1 cellular context compared by ENCODE assay signal in genomic region chr14:21475767-21476525, GRCh38.
TF ChIP-seq lines count a peak whose summit lies in the region.

No MANE protein-coding gene starts in this region.

TF ChIP-seq in HepG2, 621 proteins besides CTCF, POLR2A, EP300 and RAD21 (continued from another document and continues in another):
- 0 out of 2 replicates have a peak, but pooled peaks have one; percentile 34 for TF ChIP-seq ATF6 (CRISPR knock-in tag; conservative IDR thresholded peaks at IDR 0.05)
- TF ChIP-seq ZBTB26 (CRISPR knock-in tag; IDR thresholded peaks at IDR 0.05; ENCODE audit: borderline replicate concordance), result no peak
- no peak for TF ChIP-seq ARID5B (CRISPR knock-in tag; IDR thresholded peaks at IDR 0.05)
- TF ChIP-seq RXRB (CRISPR knock-in tag; IDR thresholded peaks at IDR 0.05; ENCODE audit: borderline replicate concordance), result no peak
- peak; percentile 22; the same call in 1 of the 2 replicates for TF ChIP-seq GATA4 (IDR thresholded peaks at IDR 0.05; ENCODE audit: borderline replicate concordance, low read depth)
- TF ChIP-seq IRF2 (CRISPR knock-in tag; IDR thresholded peaks at IDR 0.05), result peak; percentile 45; the same call in 1 of the 2 replicates
- TF ChIP-seq SCMH1 (CRISPR knock-in tag; IDR thresholded peaks at IDR 0.05; ENCODE audit: borderline replicate concordance), result no peak
- TF ChIP-seq CREM (IDR thresholded peaks at IDR 0.05), result no peak
- TF ChIP-seq CREM (CRISPR knock-in tag; IDR thresholded peaks at IDR 0.05), result no peak
- TF ChIP-seq ZNF260 (CRISPR knock-in tag; IDR thresholded peaks at IDR 0.05; ENCODE audit: borderline replicate concordance, low read depth), result no peak
- TF ChIP-seq TEF (CRISPR knock-in tag; IDR thresholded peaks at IDR 0.05), result no peak
- TF ChIP-seq CHD4 (IDR thresholded peaks at IDR 0.05; ENCODE audit: borderline replicate concordance, low read length), result no peak
- TF ChIP-seq ZBTB1 (CRISPR knock-in tag; IDR thresholded peaks at IDR 0.05; ENCODE audit: borderline replicate concordance), result no peak
- no peak for TF ChIP-seq YY1 (IDR thresholded peaks at IDR 0.05; ENCODE audit: insufficient read depth, insufficient replicate concordance, low read depth, low read length)
- no peak for TF ChIP-seq ZMYM4 (CRISPR knock-in tag; IDR thresholded peaks at IDR 0.05)
- TF ChIP-seq MLX (CRISPR knock-in tag; IDR thresholded peaks at IDR 0.05), result no peak
- no peak for TF ChIP-seq FOXK1 (CRISPR knock-in tag; IDR thresholded peaks at IDR 0.05; ENCODE audit: borderline replicate concordance, low read depth)
- 0 out of 2 replicates have a peak, but pooled peaks have one; percentile 8 for TF ChIP-seq ZNF546 (CRISPR knock-in tag; conservative IDR thresholded peaks at IDR 0.05)
- TF ChIP-seq PRDM10 (CRISPR knock-in tag; IDR thresholded peaks at IDR 0.05; ENCODE audit: low read depth), result no peak; the same call in 1 of the 2 replicates
- TF ChIP-seq FIP1L1 (IDR thresholded peaks at IDR 0.05; ENCODE audit: borderline replicate concordance, insufficient read depth, low read depth, low read length), result no peak
- no peak for TF ChIP-seq ZKSCAN1 (IDR thresholded peaks at IDR 0.05; ENCODE audit: low read length)
- TF ChIP-seq NCOA2 (CRISPR knock-in tag; IDR thresholded peaks at IDR 0.05), result peak; percentile 5; the same call in 1 of the 2 replicates
- 0 out of 2 replicates have a peak, but pooled peaks have one; percentile 47 for TF ChIP-seq ZNF24 (IDR thresholded peaks at IDR 0.05)
- TF ChIP-seq ZNF577 (CRISPR knock-in tag; IDR thresholded peaks at IDR 0.05; ENCODE audit: borderline replicate concordance, low read depth), result no peak
- no peak for TF ChIP-seq ZNF639 (CRISPR knock-in tag; conservative IDR thresholded peaks at IDR 0.05)
- TF ChIP-seq GPN1 (CRISPR knock-in tag; IDR thresholded peaks at IDR 0.05; ENCODE audit: borderline replicate concordance), result no peak
- no peak for TF ChIP-seq AGO2 (optimal IDR thresholded peaks at IDR 0.05; ENCODE audit: low read depth, low read length)
- no peak for TF ChIP-seq HMGA1 (CRISPR knock-in tag; conservative IDR thresholded peaks at IDR 0.05)
- no peak for TF ChIP-seq ZNF550 (CRISPR knock-in tag; IDR thresholded peaks at IDR 0.05; ENCODE audit: borderline replicate concordance)
- TF ChIP-seq RELA (CRISPR knock-in tag; IDR thresholded peaks at IDR 0.05), result no peak
- peak; percentile 51; the same call in 1 of the 2 replicates for TF ChIP-seq ATF1 (CRISPR knock-in tag; IDR thresholded peaks at IDR 0.05)
- no peak for TF ChIP-seq STAT6 (CRISPR knock-in tag; IDR thresholded peaks at IDR 0.05; ENCODE audit: borderline replicate concordance)
- TF ChIP-seq NR0B2 (CRISPR knock-in tag; IDR thresholded peaks at IDR 0.05), result no peak
- TF ChIP-seq CEBPG (CRISPR knock-in tag; IDR thresholded peaks at IDR 0.05), result peak; percentile 13; the same call in 1 of the 2 replicates
- peak; percentile 79 for TF ChIP-seq HNF1A (IDR thresholded peaks at IDR 0.05; ENCODE audit: low read depth)
- TF ChIP-seq HNF1A (CRISPR knock-in tag; IDR thresholded peaks at IDR 0.05; ENCODE audit: borderline replicate concordance), result peak; percentile 30; the same call in 1 of the 2 replicates
